Comparison of ENCODE assay signal across 8 cellular contexts in the genomic region with DNA sequence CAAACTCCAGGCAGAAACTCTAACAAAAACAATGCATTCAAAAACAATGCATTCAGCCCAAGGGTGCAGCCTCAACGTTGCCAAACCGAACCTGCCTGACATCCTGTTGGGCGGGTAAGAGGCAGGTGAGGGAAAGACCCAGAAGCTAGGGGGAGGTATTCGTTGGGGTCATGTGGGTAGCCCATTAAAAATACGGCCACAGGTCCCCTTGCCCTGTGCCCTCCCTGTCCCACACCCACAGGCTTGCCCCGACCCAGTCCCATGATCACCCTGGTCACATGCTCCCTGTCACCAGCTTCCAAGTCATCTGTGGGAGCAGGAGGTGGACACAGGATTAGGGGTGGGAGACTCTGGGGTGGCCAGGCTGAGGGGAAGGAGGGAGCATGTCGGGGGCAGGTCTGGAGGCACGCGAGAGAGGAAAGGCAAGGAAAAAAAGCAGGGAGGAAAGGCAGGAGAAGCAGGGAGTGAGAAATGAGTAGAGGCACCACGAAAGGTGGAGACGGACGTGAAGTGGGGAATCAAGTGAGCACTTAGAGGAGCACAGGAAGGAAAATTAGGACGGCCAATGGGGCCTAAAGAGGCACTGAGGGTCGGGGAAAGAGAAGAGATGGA. TPM values are rescaled to one million over a fixed set of nuclear protein-coding genes. Genes with fewer than 3 reads are reported as not detected.
DNase-seq lines count a peak whose midpoint lies in the region; ATAC-seq and TF ChIP-seq lines count a peak whose summit lies in the region.

No MANE protein-coding gene starts in this region.

- no peaks in the 10 kb centered on the region for H3K27me3 ChIP-seq in IMR-90 (ENCODE audit: control insufficient read depth, insufficient read depth, low read length)

- peaks cover 4 to 25% of the 10 kb centered on the region in 2 experiments; a peak in 3 of 4 replicates for H3K79me1 ChIP-seq in IMR-90 (ENCODE audit: low read depth in 1 of 2, low read length in 2 of 2)

- DNase-seq in GM12865 (ENCODE audit: low read depth) (peak; percentile 85), IMR-90 (no peak), glutamatergic neuron (no peak), progenitor cell of endocrine pancreas (ENCODE audit: low spot score, unreplicated experiment) (no peak), GM13977 (ENCODE audit: low spot score) (no peak)

- H4K5ac ChIP-seq in IMR-90 (ENCODE audit: low read depth, low read length), result peak overlapping the region; percentile 95

- peaks cover 21% of the 10 kb centered on the region for H3K4me1 Mint-ChIP-seq in activated T-helper 17 cell treated with anti-CD3 and anti-CD28 coated beads, Interleukin-2, amount 50 U/mL, for 72 hours
- peaks cover 8% of the 10 kb centered on the region for H3K4me1 Mint-ChIP-seq in glutamatergic neuron (ENCODE audit: low read depth, unreplicated experiment)
- peaks cover 33% of the 10 kb centered on the region for H3K4me1 Mint-ChIP-seq in progenitor cell of endocrine pancreas (ENCODE audit: low read depth)

- H2BK120ac ChIP-seq in IMR-90 (ENCODE audit: low read depth, low read length), result peak overlapping the region; percentile 92

- H3K4me1 ChIP-seq in IMR-90 (ENCODE audit: control insufficient read depth, insufficient read depth, low read length), result peaks cover 24% of the 10 kb centered on the region

- peak; percentile 1; the same call in 1 of the 2 replicates for TF ChIP-seq POLR2A in IMR-90 (IDR thresholded peaks at IDR 0.05; ENCODE audit: low read depth, low read length)

- peak overlapping the region; percentile 100 for H3K14ac ChIP-seq in IMR-90 (replicated peaks; ENCODE audit: low read depth, low read length)

- dilution Hi-C loops in IMR-90 (cut with HindIII; ENCODE audit: low sequenced_read_pairs, unreplicated experiment), result no loop called here

- H3K4ac ChIP-seq in IMR-90 (ENCODE audit: low read depth, low read length), result peak overlapping the region; percentile 100

- H2BK15ac ChIP-seq in IMR-90 (ENCODE audit: low read depth, low read length), result peak overlapping the region; percentile 19; the same call in 2 of the 3 replicates

- H2BK5ac ChIP-seq in IMR-90 (ENCODE audit: low read depth, low read length, poor library complexity, severe bottlenecking), result peak overlapping the region; percentile 95

- peak overlapping the region; percentile 100 for H4K91ac ChIP-seq in IMR-90 (ENCODE audit: insufficient read depth, low read depth, low read length)

- H3K4me3 ChIP-seq in GM12865 (ENCODE audit: low read depth, low read length) (peak overlapping the region; percentile 84), IMR-90 (ENCODE audit: insufficient read depth, low read depth, low read length) (peak overlapping the region; percentile 50)

- peaks cover 12% of the 10 kb centered on the region for H3K36me3 Mint-ChIP-seq in activated T-helper 17 cell treated with anti-CD3 and anti-CD28 coated beads, Interleukin-2, amount 50 U/mL, for 72 hours (ENCODE audit: low read depth)
- H3K36me3 Mint-ChIP-seq in glutamatergic neuron (ENCODE audit: unreplicated experiment), result no peaks in the 10 kb centered on the region
- no peaks in the 10 kb centered on the region for H3K36me3 Mint-ChIP-seq in progenitor cell of endocrine pancreas (ENCODE audit: insufficient read depth)

- H3K4me2 ChIP-seq in IMR-90 (ENCODE audit: low read depth, low read length), result peak overlapping the region; percentile 90

- peak overlapping the region; percentile 98 for H3K27ac Mint-ChIP-seq in activated T-helper 17 cell treated with anti-CD3 and anti-CD28 coated beads, Interleukin-2, amount 50 U/mL, for 72 hours
- peak overlapping the region; percentile 76 for H3K27ac Mint-ChIP-seq in glutamatergic neuron (ENCODE audit: unreplicated experiment)
- peak overlapping the region; percentile 98 for H3K27ac Mint-ChIP-seq in progenitor cell of endocrine pancreas

- ATAC-seq in IMR-90 (ENCODE audit: low read depth), result no peak
- peak; percentile 1 for ATAC-seq in activated T-helper 17 cell treated with anti-CD3 and anti-CD28 coated beads, Interleukin-2, amount 50 U/mL, for 72 hours (replicated peaks)
- ATAC-seq in GM19397 (IDR thresholded peaks at IDR 0.05; ENCODE audit: unreplicated experiment), result no peak
- no peak for ATAC-seq in GM19324 (IDR thresholded peaks at IDR 0.05; ENCODE audit: low FRiP score, unreplicated experiment)

- H4K8ac ChIP-seq in IMR-90 (ENCODE audit: low read depth in 2 of 2, low read length in 2 of 2), result peak overlapping the region; percentile 98 to 100

- peak overlapping the region; percentile 91 for H2AFZ ChIP-seq in IMR-90 (replicated peaks; ENCODE audit: low read length, poor library complexity)

- H3K9me1 ChIP-seq in IMR-90 (ENCODE audit: insufficient read depth, low read length), result peaks cover 25% of the 10 kb centered on the region

- 19% methylated on average over 8 of the region's 14 CpGs; no CpG with 5 or more reads in 1 of the 2 experiments for WGBS in IMR-90 (ENCODE audit: extremely low coverage in 2 of 2, insufficient read length in 1 of 2), 2 experiments

- TF ChIP-seq RAD21 in IMR-90 (IDR thresholded peaks at IDR 0.05; ENCODE audit: low read length), result no peak

- CTCF ChIA-PET in IMR-90 (lab: Yijun Ruan, JAX), result no interaction called here

- H3K9me3 ChIP-seq in IMR-90 (ENCODE audit: control insufficient read depth, insufficient read depth, low read length), result no peaks in the 10 kb centered on the region

- POLR2A ChIA-PET in IMR-90 (lab: Charles Lee; ENCODE audit: unreplicated experiment), result no interaction called here

- H3K9ac ChIP-seq in IMR-90 (ENCODE audit: low read depth, low read length), result peak overlapping the region; percentile 74

- peak overlapping the region; percentile 95 for H2AK5ac ChIP-seq in IMR-90 (ENCODE audit: low read depth, low read length)

- no TSS peak for BruUV-seq in IMR-90 (replicated peaks; lab: Mats Ljungman, UMichigan)

- H3K23ac ChIP-seq in IMR-90 (ENCODE audit: low read depth, low read length), result peak overlapping the region; percentile 99

- H2AK9ac ChIP-seq in IMR-90 (replicated peaks; ENCODE audit: low read depth, low read length, poor library complexity), result peak overlapping the region; percentile 98

- H4K20me1 ChIP-seq in IMR-90 (ENCODE audit: insufficient read depth, low read length), result no peaks in the 10 kb centered on the region; the same call in 1 of the 2 replicates

- no peaks in the 10 kb centered on the region for H3K9me3 Mint-ChIP-seq in activated T-helper 17 cell treated with anti-CD3 and anti-CD28 coated beads, Interleukin-2, amount 50 U/mL, for 72 hours
- H3K9me3 Mint-ChIP-seq in glutamatergic neuron (ENCODE audit: unreplicated experiment) (peaks cover 2% of the 10 kb centered on the region), progenitor cell of endocrine pancreas (ENCODE audit: low read depth) (no peaks in the 10 kb centered on the region)

- H3K18ac ChIP-seq in IMR-90 (ENCODE audit: low read depth, low read length), result peak overlapping the region; percentile 90

- H3K27me3 Mint-ChIP-seq in activated T-helper 17 cell treated with anti-CD3 and anti-CD28 coated beads, Interleukin-2, amount 50 U/mL, for 72 hours, result no peaks in the 10 kb centered on the region
- H3K27me3 Mint-ChIP-seq in glutamatergic neuron (ENCODE audit: unreplicated experiment) (no peaks in the 10 kb centered on the region), progenitor cell of endocrine pancreas (no peaks in the 10 kb centered on the region)

- TF ChIP-seq CTCF in GM12865 (IDR thresholded peaks at IDR 0.05; ENCODE audit: insufficient read depth, low read depth, low read length, missing control alignments) (no peak), IMR-90 (conservative IDR thresholded peaks at IDR 0.05; ENCODE audit: low read depth, low read length) (no peak), glutamatergic neuron (IDR thresholded peaks at IDR 0.05; ENCODE audit: partially characterized antibody, unreplicated experiment) (no peak), progenitor cell of endocrine pancreas (IDR thresholded peaks at IDR 0.05; ENCODE audit: unreplicated experiment) (no peak), GM13977 (IDR thresholded peaks at IDR 0.05; ENCODE audit: extremely low read depth, insufficient read depth, missing control alignments) (no peak)

- intact Hi-C loops in IMR-90 (cut with micrococcal nuclease), result loop anchor here (2.0 kb wide), 1 partner anchor 20 kb away; a partner anchor contains a TSS

- H2BK20ac ChIP-seq in IMR-90 (ENCODE audit: low read depth, low read length), result peak overlapping the region; percentile 91

- no peaks in the 10 kb centered on the region for H3K36me3 ChIP-seq in IMR-90 (ENCODE audit: control insufficient read depth, insufficient read depth, low read length)

- peak overlapping the region; percentile 83 for H3K56ac ChIP-seq in IMR-90 (ENCODE audit: extremely low read depth, insufficient read depth, low read length)

- in situ Hi-C loops in IMR-90 (cut with MboI; ENCODE audit: low sequenced_read_pairs) (no loop called here), GM13977 (cut with MboI; ENCODE audit: low pct_unique_long_range_greater_than_20kb, low sequenced_read_pairs, unreplicated experiment) (no loop called here)

- peak overlapping the region; percentile 99 for H3K4me3 Mint-ChIP-seq in activated T-helper 17 cell treated with anti-CD3 and anti-CD28 coated beads, Interleukin-2, amount 50 U/mL, for 72 hours
- H3K4me3 Mint-ChIP-seq in glutamatergic neuron (ENCODE audit: unreplicated experiment) (peak overlapping the region; percentile 94), progenitor cell of endocrine pancreas (ENCODE audit: low read depth) (peak overlapping the region; percentile 96)

- peak overlapping the region; percentile 87 for H3K27ac ChIP-seq in IMR-90 (ENCODE audit: insufficient read depth, low read length)

RNA-seq across cellular contexts. Expression of a gene that starts 0.7 kb away (rescaled TPM):
- total RNA-seq in IMR-90 (2012; rRNA removed) (3.9 and 6.1 TPM in 2 replicates), glutamatergic neuron (ENCODE audit: unreplicated experiment) (42.2 TPM), progenitor cell of endocrine pancreas (76.0 and 76.4 TPM in 2 replicates)
- polyA plus RNA-seq in IMR-90 (2012; rRNA removed), result 10.3 TPM in 2 replicates
- polyA plus RNA-seq in IMR-90 (2012; cell fraction: cytosol; rRNA removed), result 2.1 and 4.1 TPM in 2 replicates
- polyA plus RNA-seq in IMR-90 (2012; cell fraction: nucleus; rRNA removed; ENCODE audit: low replicate concordance), result 109 and 145 TPM in 2 replicates
- total RNA-seq in activated T-helper 17 cell treated with anti-CD3 and anti-CD28 coated beads, Interleukin-2, amount 50 U/mL, for 72 hours, result 10 to 100 TPM; 36.6 to 90.7 TPM

RNA-seq across cellular contexts. Expression of a gene that starts 20.8 kb away (rescaled TPM):
- total RNA-seq in IMR-90 (2012; rRNA removed) (18.3 and 24.2 TPM in 2 replicates), glutamatergic neuron (ENCODE audit: unreplicated experiment) (1.8 TPM), progenitor cell of endocrine pancreas (8.4 and 10.2 TPM in 2 replicates)
- 25.9 and 29.5 TPM in 2 replicates for polyA plus RNA-seq in IMR-90 (2012; rRNA removed)
- polyA plus RNA-seq in IMR-90 (2012; cell fraction: cytosol; rRNA removed), result 31.9 and 44.3 TPM in 2 replicates
- 60.3 and 64.4 TPM in 2 replicates for polyA plus RNA-seq in IMR-90 (2012; cell fraction: nucleus; rRNA removed; ENCODE audit: low replicate concordance)
- total RNA-seq in activated T-helper 17 cell treated with anti-CD3 and anti-CD28 coated beads, Interleukin-2, amount 50 U/mL, for 72 hours, result 10 to 100 TPM; 15.7 to 58.8 TPM
